Comparison of ENCODE assay signal across 9 cellular contexts in genomic region chr9:136726118-136726517, GRCh38. TPM values are rescaled to one million over a fixed set of nuclear protein-coding genes. Genes with fewer than 3 reads are reported as not detected.
DNase-seq lines count a peak whose midpoint lies in the region; ATAC-seq and TF ChIP-seq lines count a peak whose summit lies in the region.
"Had no signal": no experiment of that assay in that cellular context is flagged by ENCODE, and none has a peak within 500 bp of the region (broad histone marks: within the 10 kb centered on the region; RNA-seq: fewer than 3 reads in every experiment).

No MANE protein-coding gene starts in this region.

- H3K4me3 ChIP-seq in right atrium auricular region (peak overlapping the region; percentile 82 to 90), astrocyte of the cerebellum (ENCODE audit: low read depth, low read length) (peak overlapping the region; percentile 78), lung (no peak overlapping the region)

- DNase-seq in right atrium auricular region (ENCODE audit: low spot score) (no peak), left cardiac atrium (no peak), astrocyte of the cerebellum (ENCODE audit: low read depth) (no peak), lung (ENCODE audit: low spot score) (no peak), OCI-M2 (lab: John Stamatoyannopoulos, UW; ENCODE audit: unreplicated experiment) (no peak)
- DNase-seq in activated CD8-positive, alpha-beta memory T cell treated with anti-CD3 and anti-CD28 coated beads for 24 hours, result no peak

- H3K4me1 ChIP-seq in right atrium auricular region (peaks cover 0 to 82% of the 10 kb centered on the region in 2 donors), lung (ENCODE audit: control insufficient read depth in 2 of 2, insufficient read depth in 2 of 2, low read length in 2 of 2) (peaks cover 0 to 22% of the 10 kb centered on the region in 2 donors)

- peaks cover 54% of the 10 kb centered on the region for H3K36me3 ChIP-seq in right atrium auricular region
- peaks cover 5 to 47% of the 10 kb centered on the region in 2 donors for H3K36me3 ChIP-seq in lung (ENCODE audit: control insufficient read depth in 2 of 2, insufficient read depth in 2 of 2, low read length in 2 of 2)

- ATAC-seq in left cardiac atrium, result no peak
- no peak for ATAC-seq in lung (ENCODE audit: insufficient read depth, low FRiP score)
- no peak for ATAC-seq in GM21447 (IDR thresholded peaks at IDR 0.05; ENCODE audit: unreplicated experiment)
- no peak for ATAC-seq in HG03095 (IDR thresholded peaks at IDR 0.05; ENCODE audit: unreplicated experiment)

- intact Hi-C loops in left cardiac atrium (cut with DNase I), result no loop called here

- H3K27me3 ChIP-seq in right atrium auricular region (no peaks in the 10 kb centered on the region), lung (ENCODE audit: control insufficient read depth, insufficient read depth) (no peaks in the 10 kb centered on the region)

- H3K27ac ChIP-seq in right atrium auricular region (peak overlapping the region; percentile 77 to 86), lung (ENCODE audit: low read depth in 1 of 2, low read length in 1 of 2) (peak overlapping the region; percentile 0 to 35)

- 62 to 64% methylated on average over 16 of the region's 16 CpGs for WGBS in lung, 2 donors

- no peaks in the 10 kb centered on the region for H3K9me3 ChIP-seq in right atrium auricular region
- no peaks in the 10 kb centered on the region for H3K9me3 ChIP-seq in lung (ENCODE audit: control insufficient read depth in 2 of 2, insufficient read depth in 1 of 2, low read length in 1 of 2)

- TF ChIP-seq CTCF in right atrium auricular region (IDR thresholded peaks at IDR 0.05) (no peak), astrocyte of the cerebellum (IDR thresholded peaks at IDR 0.05; ENCODE audit: low read depth, low read length, missing control alignments) (no peak), lung (IDR thresholded peaks at IDR 0.05; ENCODE audit: control extremely low read depth, extremely low read depth) (no peak)

- in situ Hi-C loops in astrocyte of the cerebellum (cut with HindIII; ENCODE audit: low sequenced_read_pairs), result no loop called here

RNA-seq across cellular contexts. Expression of gene DIPK1B, which starts 13.7 kb away (rescaled TPM):
- total RNA-seq in right atrium auricular region (10 to 100 TPM; 45.1 to 45.7 TPM), left cardiac atrium (10 to 100 TPM; 23.2 to 35.2 TPM), lung (10 to 100 TPM; 14.5 to 26.7 TPM)
- polyA plus RNA-seq in lung, result 10 to 100 TPM; 12.5 to 13.3 TPM

RNA-seq across cellular contexts. Expression of gene LCN10, which starts 16.6 kb away (rescaled TPM):
- total RNA-seq in right atrium auricular region (1 to 10 TPM; 4.5 to 8.8 TPM), left cardiac atrium (10 to 100 TPM in 1 of 2 donors, 1 to 10 TPM in 1; 9.3 to 20.1 TPM), lung (1 to 10 TPM in 1 of 2 donors, not detected in 1; 4.7 TPM)
- 1 to 10 TPM in 1 of 2 donors, under 1 TPM in 1; 0.72 to 6.4 TPM for polyA plus RNA-seq in lung

RNA-seq across cellular contexts. Expression of gene LCN6, which starts 22.2 kb away (rescaled TPM):
- total RNA-seq in right atrium auricular region, result 1 to 10 TPM; 6.4 to 9.3 TPM
- 10 to 100 TPM; 18.2 to 51.8 TPM for total RNA-seq in left cardiac atrium
- total RNA-seq in lung, result 1 to 10 TPM in 1 of 2 donors, not detected in 1; 8.6 TPM
- 10 to 100 TPM in 1 of 2 donors, 1 to 10 TPM in 1; 1.4 to 12.3 TPM for polyA plus RNA-seq in lung

RNA-seq across cellular contexts. Expression of gene LCN8, which starts 31.9 kb away (rescaled TPM):
- total RNA-seq in right atrium auricular region, result not detected
- total RNA-seq in left cardiac atrium, result not detected
- under 1 TPM in 1 of 2 donors, not detected in 1; 0.11 TPM for total RNA-seq in lung
- polyA plus RNA-seq in lung, result not detected
- total RNA-seq: subcutaneous adipose tissue had no signal

RNA-seq across cellular contexts. Expression of gene LCN15, which starts 38.2 kb away (rescaled TPM):
- total RNA-seq in right atrium auricular region (1 to 10 TPM in 1 of 2 donors, under 1 TPM in 1; 0.63 to 1.4 TPM), left cardiac atrium (1 to 10 TPM in 1 of 2 donors, under 1 TPM in 1; 0.41 to 1.1 TPM), lung (not detected)
- under 1 TPM in 1 of 2 donors, not detected in 1; 0.16 TPM for polyA plus RNA-seq in lung
- total RNA-seq: subcutaneous adipose tissue had no signal
